1 cellular context compared by ENCODE assay signal in genomic region chr11:111926505-111927391, GRCh38.
TF ChIP-seq lines count a peak whose summit lies in the region.

No MANE protein-coding gene starts in this region.

TF ChIP-seq in K562, 482 proteins besides CTCF, POLR2A, EP300 and RAD21 (continued from another document and continues in another):
- TF ChIP-seq ZNF75A (CRISPR knock-in tag; IDR thresholded peaks at IDR 0.05) (0 out of 2 replicates have a peak, but pooled peaks have one; percentile 26), ZNF140 (CRISPR knock-in tag; IDR thresholded peaks at IDR 0.05) (no peak), ZNF740 (CRISPR knock-in tag; IDR thresholded peaks at IDR 0.05) (peak; percentile 41; the same call in 1 of the 2 replicates), ZNF740 (tag; IDR thresholded peaks at IDR 0.05) (no peak), TRIM24 (IDR thresholded peaks at IDR 0.05) (peak in 1 of 2 experiments; percentile 59; a peak in 2 of 4 replicates), TARDBP (IDR thresholded peaks at IDR 0.05) (no peak; the same call in 1 of the 2 replicates), E4F1 (CRISPR knock-in tag; IDR thresholded peaks at IDR 0.05; ENCODE audit: borderline replicate concordance) (no peak), CSDE1 (IDR thresholded peaks at IDR 0.05) (no peak), ZNF217 (CRISPR knock-in tag; IDR thresholded peaks at IDR 0.05) (no peak), MEIS2 (IDR thresholded peaks at IDR 0.05; ENCODE audit: partially characterized antibody) (peak; percentile 10), MTA1 (IDR thresholded peaks at IDR 0.05; ENCODE audit: borderline replicate concordance) (no peak), RREB1 (CRISPR knock-in tag; IDR thresholded peaks at IDR 0.05) (no peak), ZNF212 (CRISPR knock-in tag; IDR thresholded peaks at IDR 0.05) (no peak), RBM15 (IDR thresholded peaks at IDR 0.05; ENCODE audit: insufficient read depth, low read length) (no peak), ZC3H4 (CRISPR knock-in tag; IDR thresholded peaks at IDR 0.05; ENCODE audit: borderline replicate concordance) (no peak), NR2F6 (CRISPR knock-in tag; IDR thresholded peaks at IDR 0.05) (no peak), FOXA1 (IDR thresholded peaks at IDR 0.05; ENCODE audit: borderline replicate concordance) (no peak), ZNF23 (CRISPR knock-in tag; IDR thresholded peaks at IDR 0.05) (no peak), SMARCA5 (IDR thresholded peaks at IDR 0.05) (peak; percentile 3; the same call in 1 of the 2 replicates), HINFP (tag; conservative IDR thresholded peaks at IDR 0.05; ENCODE audit: low read depth) (no peak), DPF2 (IDR thresholded peaks at IDR 0.05) (peak; percentile 73), CBX1 (IDR thresholded peaks at IDR 0.05; ENCODE audit: low read depth) (no peak), PHF21A (IDR thresholded peaks at IDR 0.05; ENCODE audit: borderline replicate concordance, low read depth) (no peak), SRSF1 (IDR thresholded peaks at IDR 0.05; ENCODE audit: low read depth, low read length) (no peak), BCOR (IDR thresholded peaks at IDR 0.05) (peak; percentile 11; the same call in 1 of the 2 replicates), SIN3A (IDR thresholded peaks at IDR 0.05; ENCODE audit: borderline replicate concordance in 2 of 2, control insufficient read depth in 1 of 2, low read depth in 2 of 2, low read length in 2 of 2) (peak in 1 of 2 experiments; percentile 34; a peak in 1 of 4 replicates), ZFP1 (CRISPR knock-in tag; IDR thresholded peaks at IDR 0.05) (no peak), ARNT (IDR thresholded peaks at IDR 0.05) (no peak), ZNF24 (IDR thresholded peaks at IDR 0.05) (no peak), ELF2 (CRISPR knock-in tag; IDR thresholded peaks at IDR 0.05) (no peak), POLR2H (tag; IDR thresholded peaks at IDR 0.05; ENCODE audit: low read depth) (peak; percentile 60), ZNF232 (CRISPR knock-in tag; IDR thresholded peaks at IDR 0.05) (no peak)
- TF ChIP-seq, protein P1, sequence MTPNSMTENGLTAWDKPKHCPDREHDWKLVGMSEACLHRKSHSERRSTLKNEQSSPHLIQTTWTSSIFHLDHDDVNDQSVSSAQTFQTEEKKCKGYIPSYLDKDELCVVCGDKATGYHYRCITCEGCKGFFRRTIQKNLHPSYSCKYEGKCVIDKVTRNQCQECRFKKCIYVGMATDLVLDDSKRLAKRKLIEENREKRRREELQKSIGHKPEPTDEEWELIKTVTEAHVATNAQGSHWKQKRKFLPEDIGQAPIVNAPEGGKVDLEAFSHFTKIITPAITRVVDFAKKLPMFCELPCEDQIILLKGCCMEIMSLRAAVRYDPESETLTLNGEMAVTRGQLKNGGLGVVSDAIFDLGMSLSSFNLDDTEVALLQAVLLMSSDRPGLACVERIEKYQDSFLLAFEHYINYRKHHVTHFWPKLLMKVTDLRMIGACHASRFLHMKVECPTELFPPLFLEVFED (CRISPR knock-in tag; conservative IDR thresholded peaks at IDR 0.05): no peak
- TF ChIP-seq, protein P2, sequence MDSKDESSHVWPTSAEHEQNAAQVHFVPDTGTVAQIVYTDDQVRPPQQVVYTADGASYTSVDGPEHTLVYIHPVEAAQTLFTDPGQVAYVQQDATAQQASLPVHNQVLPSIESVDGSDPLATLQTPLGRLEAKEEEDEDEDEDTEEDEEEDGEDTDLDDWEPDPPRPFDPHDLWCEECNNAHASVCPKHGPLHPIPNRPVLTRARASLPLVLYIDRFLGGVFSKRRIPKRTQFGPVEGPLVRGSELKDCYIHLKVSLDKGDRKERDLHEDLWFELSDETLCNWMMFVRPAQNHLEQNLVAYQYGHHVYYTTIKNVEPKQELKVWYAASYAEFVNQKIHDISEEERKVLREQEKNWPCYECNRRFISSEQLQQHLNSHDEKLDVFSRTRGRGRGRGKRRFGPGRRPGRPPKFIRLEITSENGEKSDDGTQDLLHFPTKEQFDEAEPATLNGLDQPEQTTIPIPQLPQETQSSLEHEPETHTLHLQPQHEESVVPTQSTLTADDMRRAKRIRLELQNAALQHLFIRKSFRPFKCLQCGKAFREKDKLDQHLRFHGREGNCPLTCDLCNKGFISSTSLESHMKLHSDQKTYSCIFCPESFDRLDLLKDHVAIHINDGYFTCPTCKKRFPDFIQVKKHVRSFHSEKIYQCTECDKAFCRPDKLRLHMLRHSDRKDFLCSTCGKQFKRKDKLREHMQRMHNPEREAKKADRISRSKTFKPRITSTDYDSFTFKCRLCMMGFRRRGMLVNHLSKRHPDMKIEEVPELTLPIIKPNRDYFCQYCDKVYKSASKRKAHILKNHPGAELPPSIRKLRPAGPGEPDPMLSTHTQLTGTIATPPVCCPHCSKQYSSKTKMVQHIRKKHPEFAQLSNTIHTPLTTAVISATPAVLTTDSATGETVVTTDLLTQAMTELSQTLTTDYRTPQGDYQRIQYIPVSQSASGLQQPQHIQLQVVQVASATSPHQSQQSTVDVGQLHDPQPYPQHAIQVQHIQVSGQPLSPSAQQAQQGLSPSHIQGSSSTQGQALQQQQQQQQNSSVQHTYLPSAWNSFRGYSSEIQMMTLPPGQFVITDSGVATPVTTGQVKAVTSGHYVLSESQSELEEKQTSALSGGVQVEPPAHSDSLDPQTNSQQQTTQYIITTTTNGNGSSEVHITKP (IDR thresholded peaks at IDR 0.05; ENCODE audit: partially characterized antibody): no peak
- TF ChIP-seq, protein P3, sequence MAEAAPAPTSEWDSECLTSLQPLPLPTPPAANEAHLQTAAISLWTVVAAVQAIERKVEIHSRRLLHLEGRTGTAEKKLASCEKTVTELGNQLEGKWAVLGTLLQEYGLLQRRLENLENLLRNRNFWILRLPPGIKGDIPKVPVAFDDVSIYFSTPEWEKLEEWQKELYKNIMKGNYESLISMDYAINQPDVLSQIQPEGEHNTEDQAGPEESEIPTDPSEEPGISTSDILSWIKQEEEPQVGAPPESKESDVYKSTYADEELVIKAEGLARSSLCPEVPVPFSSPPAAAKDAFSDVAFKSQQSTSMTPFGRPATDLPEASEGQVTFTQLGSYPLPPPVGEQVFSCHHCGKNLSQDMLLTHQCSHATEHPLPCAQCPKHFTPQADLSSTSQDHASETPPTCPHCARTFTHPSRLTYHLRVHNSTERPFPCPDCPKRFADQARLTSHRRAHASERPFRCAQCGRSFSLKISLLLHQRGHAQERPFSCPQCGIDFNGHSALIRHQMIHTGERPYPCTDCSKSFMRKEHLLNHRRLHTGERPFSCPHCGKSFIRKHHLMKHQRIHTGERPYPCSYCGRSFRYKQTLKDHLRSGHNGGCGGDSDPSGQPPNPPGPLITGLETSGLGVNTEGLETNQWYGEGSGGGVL (CRISPR knock-in tag; IDR thresholded peaks at IDR 0.05): no peak
- TF ChIP-seq, protein P4, sequence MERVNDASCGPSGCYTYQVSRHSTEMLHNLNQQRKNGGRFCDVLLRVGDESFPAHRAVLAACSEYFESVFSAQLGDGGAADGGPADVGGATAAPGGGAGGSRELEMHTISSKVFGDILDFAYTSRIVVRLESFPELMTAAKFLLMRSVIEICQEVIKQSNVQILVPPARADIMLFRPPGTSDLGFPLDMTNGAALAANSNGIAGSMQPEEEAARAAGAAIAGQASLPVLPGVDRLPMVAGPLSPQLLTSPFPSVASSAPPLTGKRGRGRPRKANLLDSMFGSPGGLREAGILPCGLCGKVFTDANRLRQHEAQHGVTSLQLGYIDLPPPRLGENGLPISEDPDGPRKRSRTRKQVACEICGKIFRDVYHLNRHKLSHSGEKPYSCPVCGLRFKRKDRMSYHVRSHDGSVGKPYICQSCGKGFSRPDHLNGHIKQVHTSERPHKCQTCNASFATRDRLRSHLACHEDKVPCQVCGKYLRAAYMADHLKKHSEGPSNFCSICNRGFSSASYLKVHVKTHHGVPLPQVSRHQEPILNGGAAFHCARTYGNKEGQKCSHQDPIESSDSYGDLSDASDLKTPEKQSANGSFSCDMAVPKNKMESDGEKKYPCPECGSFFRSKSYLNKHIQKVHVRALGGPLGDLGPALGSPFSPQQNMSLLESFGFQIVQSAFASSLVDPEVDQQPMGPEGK (CRISPR knock-in tag; IDR thresholded peaks at IDR 0.05; ENCODE audit: borderline replicate concordance): no peak
